Comparison of ENCODE assay signal across 19 cellular contexts in genomic region chr1:227756172-227756959, GRCh38. TPM values are rescaled to one million over a fixed set of nuclear protein-coding genes. Genes with fewer than 3 reads are reported as not detected.
DNase-seq lines count a peak whose midpoint lies in the region; ATAC-seq and TF ChIP-seq lines count a peak whose summit lies in the region.
"Had no signal": no experiment of that assay in that cellular context is flagged by ENCODE, and none has a peak within 500 bp of the region (broad histone marks: within the 10 kb centered on the region; RNA-seq: fewer than 3 reads in every experiment).

No MANE protein-coding gene starts in this region.

- no peak for TF ChIP-seq POLR2A in gastrocnemius medialis (IDR thresholded peaks at IDR 0.05)

- H3K4me1 Mint-ChIP-seq in HFFc6 (ENCODE audit: low read depth): peaks cover 50% of the 10 kb centered on the region

- H3K36me3 ChIP-seq in gastrocnemius medialis: no peaks in the 10 kb centered on the region
- H3K36me3 ChIP-seq in H7 (replicated peaks; ENCODE audit: control insufficient read depth, insufficient read depth, low read length): peaks cover 19% of the 10 kb centered on the region

- peak overlapping the region; percentile 45 to 90 (median 84) for H3K27ac ChIP-seq in gastrocnemius medialis
- H3K27ac ChIP-seq: body of pancreas had no signal

- no peaks in the 10 kb centered on the region for H3K27me3 ChIP-seq in gastrocnemius medialis
- no peaks in the 10 kb centered on the region for H3K27me3 ChIP-seq in H7 (ENCODE audit: control insufficient read depth, insufficient read depth, low read length)
- H3K27me3 ChIP-seq: body of pancreas, tibial nerve had no signal

- DNase-seq in activated CD4-positive, CD25-positive, alpha-beta regulatory T cell treated with anti-CD3 and anti-CD28 coated beads, Interleukin-2, amount 50 U/mL, for 72 hours: no peak
- peak; percentile 17 for DNase-seq in fibroblast of villous mesenchyme (ENCODE audit: low read depth)
- peak; percentile 49 to 78 for DNase-seq in gastrocnemius medialis
- DNase-seq in HFFc6: no peak
- no peak for DNase-seq in NCI-H510A treated with DMSO at 0.1 percent for 48 hours (lab: John Stamatoyannopoulos, UW)
- no peak for DNase-seq in H7
- DNase-seq: body of pancreas; C1 segment of cervical spinal cord; dermis blood vessel endothelial cell; DMS153; NCI-H82; occipital lobe; stimulated activated CD4-positive, alpha-beta T cell treated with anti-CD3 and anti-CD28 coated beads, Interleukin-4, amount 100 ng/mL, for 4 hours had no signal

- H3K9me3 Mint-ChIP-seq in HFFc6: no peaks in the 10 kb centered on the region

- ATAC-seq in activated CD4-positive, CD25-positive, alpha-beta regulatory T cell treated with anti-CD3 and anti-CD28 coated beads, Interleukin-2, amount 50 U/mL, for 24 hours: peak; percentile 61 to 71
- ATAC-seq in HG02610 (IDR thresholded peaks at IDR 0.05; ENCODE audit: unreplicated experiment): peak; percentile 31
- peak; percentile 49 to 56 for ATAC-seq in gastrocnemius medialis
- ATAC-seq: body of pancreas had no signal

- no peak overlapping the region for H3K4me3 ChIP-seq in fibroblast of villous mesenchyme (ENCODE audit: low read depth, low read length)
- no peak overlapping the region for H3K4me3 ChIP-seq in gastrocnemius medialis
- H3K4me3 ChIP-seq in H7 (ENCODE audit: insufficient read depth, low read depth, low read length): no peak overlapping the region
- H3K4me3 ChIP-seq: body of pancreas, tibial nerve had no signal

- peaks cover 13% of the 10 kb centered on the region for H3K36me3 Mint-ChIP-seq in HFFc6 (ENCODE audit: low read depth)

- H3K27me3 Mint-ChIP-seq in HFFc6 (ENCODE audit: insufficient read depth): no peaks in the 10 kb centered on the region

- no peak overlapping the region for H3K27ac Mint-ChIP-seq in HFFc6

- H3K4me1 ChIP-seq in gastrocnemius medialis: peaks cover 76 to 80% of the 10 kb centered on the region in 2 donors

- intact Hi-C loops in gastrocnemius medialis (cut with DNase I; ENCODE audit: low total_unique reads): loop anchor here (2.0 to 10.0 kb wide), 4 partner anchors 22 to 328 kb away; partner anchors contain the start of genes ARF1, JMJD4 and SNAP47

- H3K4me3 Mint-ChIP-seq in HFFc6: no peak overlapping the region

- no peak for TF ChIP-seq CTCF in fibroblast of villous mesenchyme (IDR thresholded peaks at IDR 0.05; ENCODE audit: insufficient read depth, low read depth, low read length)
- no peak for TF ChIP-seq CTCF in gastrocnemius medialis (IDR thresholded peaks at IDR 0.05 in 4 of 5, conservative IDR thresholded peaks at IDR 0.05 in 1 of 5)
- no peak for TF ChIP-seq CTCF in HFFc6 (IDR thresholded peaks at IDR 0.05)

- in situ Hi-C loops in gastrocnemius medialis (cut with MboI; ENCODE audit: low sequenced_read_pairs in 4 of 4): loop anchor here in 2 of 4 donors (25.0 kb wide), 2 partner anchors 269 to 331 kb away; partner anchors contain the start of gene ARF1 (in 1 of the 2)

- H3K9me3 ChIP-seq in gastrocnemius medialis: no peaks in the 10 kb centered on the region
- H3K9me3 ChIP-seq: body of pancreas, tibial nerve had no signal

RNA-seq across cellular contexts. Expression of gene SNAP47, which starts 21.1 kb away (rescaled TPM):
- total RNA-seq in fibroblast of villous mesenchyme (51.9 and 58.3 TPM in 2 replicates), gastrocnemius medialis (10 to 100 TPM; 30.2 to 42.7 (median 37.9) TPM)
- total RNA-seq in HFFc6 (2021; fragmentation: NEBNext Ultra II Directional; extraction: Animal tissue kit (Norgen Biotek cat#: 25700)): 10 to 100 TPM; 27.0 to 31.2 (median 30.4) TPM
- 122 and 123 TPM in 2 replicates for total RNA-seq in H7 (2014; rRNA removed; shearing (Covaris generic))

RNA-seq across cellular contexts. Expression of gene JMJD4, which starts 21.3 kb away (rescaled TPM):
- total RNA-seq in fibroblast of villous mesenchyme: 25.5 and 32.5 TPM in 2 replicates
- 10 to 100 TPM in 3 of 4 donors, 1 to 10 TPM in 1; 9.2 to 21.6 (median 19.9) TPM for total RNA-seq in gastrocnemius medialis
- 10 to 100 TPM; 20.2 to 23.1 (median 21.5) TPM for total RNA-seq in HFFc6 (2021; fragmentation: NEBNext Ultra II Directional; extraction: Animal tissue kit (Norgen Biotek cat#: 25700))
- 45.3 and 54.4 TPM in 2 replicates for total RNA-seq in H7 (2014; rRNA removed; shearing (Covaris generic))

RNA-seq across cellular contexts. Expression of gene PRSS38, which starts 59.1 kb away (rescaled TPM):
- not detected in 2 replicates for total RNA-seq in fibroblast of villous mesenchyme
- total RNA-seq in gastrocnemius medialis: not detected
- not detected for total RNA-seq in HFFc6 (2021; fragmentation: NEBNext Ultra II Directional; extraction: Animal tissue kit (Norgen Biotek cat#: 25700))
- total RNA-seq in H7 (2014; rRNA removed; shearing (Covaris generic)): not detected in 2 replicates
- total RNA-seq: A172, body of pancreas, dermis blood vessel endothelial cell, epithelial cell of proximal tubule, mucosa of gallbladder, occipital lobe, tibial nerve had no signal

Comparison
In these comparisons a context has a peak if more than half of its experiments do, and no peak if none do; other contexts are left out.
1. DNase-seq: peak in fibroblast of villous mesenchyme (single experiment) and gastrocnemius medialis (2 of 2); none in activated CD4-positive, CD25-positive, alpha-beta regulatory T cell treated with anti-CD3 and anti-CD28 coated beads, Interleukin-2, amount 50 U/mL, for 72 hours (single experiment), HFFc6 (single experiment), NCI-H510A treated with DMSO at 0.1 percent for 48 hours (single experiment) and H7 (single experiment).
2. Peak in every context shown above with its lines, with median percentiles within 50 percentile points of each other: ATAC-seq.